Comparison of ENCODE assay signal across 1 cellular context in genomic region chr4:127632420-127633403, GRCh38.
TF ChIP-seq lines count a peak whose summit lies in the region.

TSS of gene INTU (plus strand) at chr4:127632957. CDS start at chr4:127633035, 78 bp downstream.

TF ChIP-seq in WTC11, 78 proteins besides CTCF, POLR2A, EP300 and RAD21 (continued from another document):
- TF ChIP-seq FOXP4 (CRISPR knock-in tag; IDR thresholded peaks at IDR 0.05): 0 out of 2 replicates have a peak, but pooled peaks have one; percentile 34
